Comparison of ENCODE assay signal across 23 cellular contexts in genomic region chrX:136692271-136692670, GRCh38. TPM values are rescaled to one million over a fixed set of nuclear protein-coding genes. Genes with fewer than 3 reads are reported as not detected.
DNase-seq lines count a peak whose midpoint lies in the region; ATAC-seq and TF ChIP-seq lines count a peak whose summit lies in the region.
"Had no signal": no experiment of that assay in that cellular context is flagged by ENCODE, and none has a peak within 500 bp of the region (broad histone marks: within the 10 kb centered on the region; RNA-seq: fewer than 3 reads in every experiment).

No MANE protein-coding gene starts in this region.

- H3K36me3 Mint-ChIP-seq in activated T-cell treated with anti-CD3 and anti-CD28 coated beads, Interleukin-2, amount 50 U/mL, for 72 hours (ENCODE audit: insufficient read depth in 2 of 2): peaks cover 8 to 16% of the 10 kb centered on the region in 2 donors
- H3K36me3 Mint-ChIP-seq in activated CD4-positive, alpha-beta memory T cell treated with anti-CD3 and anti-CD28 coated beads, Interleukin-2, amount 10 ng/mL, durations not matched to agents 7 days and 5 days (ENCODE audit: low read depth): peaks cover 45% of the 10 kb centered on the region

- H3K4me2 ChIP-seq in mesenchymal stem cell (ENCODE audit: low read length, poor library complexity, severe bottlenecking): no peak overlapping the region
- H3K4me2 ChIP-seq: BLaER1, GM23338, SK-N-SH had no signal

- no peak for TF ChIP-seq CTCF in fibroblast of pulmonary artery (IDR thresholded peaks at IDR 0.05; ENCODE audit: low read length, missing control alignments)

- H3K4me1 ChIP-seq in mesenchymal stem cell (ENCODE audit: control insufficient read depth, insufficient read depth, low read depth, low read length): peaks cover 2% of the 10 kb centered on the region
- H3K4me1 ChIP-seq: Caco-2, Peyer's patch had no signal

- H3K4ac ChIP-seq in mesenchymal stem cell (ENCODE audit: low read depth in 1 of 2, low read length in 2 of 2): no peak overlapping the region

- ATAC-seq in activated T-cell treated with anti-CD3 and anti-CD28 coated beads, Interleukin-2, amount 50 U/mL, for 72 hours (replicated peaks in 1 of 2): no peak
- no peak for ATAC-seq in GM18511 (IDR thresholded peaks at IDR 0.05; ENCODE audit: unreplicated experiment)
- ATAC-seq in HG03108 (IDR thresholded peaks at IDR 0.05; ENCODE audit: unreplicated experiment): no peak
- ATAC-seq: GM12878, GM23338 had no signal

- no peaks in the 10 kb centered on the region for H3K79me1 ChIP-seq in mesenchymal stem cell (replicated peaks; ENCODE audit: low read length, poor library complexity, severe bottlenecking)

- no peak overlapping the region for H2BK15ac ChIP-seq in mesenchymal stem cell (ENCODE audit: low read depth, poor library complexity, severe bottlenecking)

- POLR2A ChIA-PET in activated CD4-positive, alpha-beta memory T cell treated with anti-CD3 and anti-CD28 coated beads, Interleukin-2, amount 10 ng/mL, durations not matched to agents 7 days and 5 days (lab: Charles Lee): no interaction called here

- no peak overlapping the region for H3K27ac ChIP-seq in mesenchymal stem cell (ENCODE audit: low read length, poor library complexity, severe bottlenecking)
- H3K27ac ChIP-seq: BLaER1 had no signal

- no peaks in the 10 kb centered on the region for H3K36me3 ChIP-seq in mesenchymal stem cell (ENCODE audit: control insufficient read depth in 1 of 2, insufficient read depth in 2 of 2, low read depth in 1 of 2, low read length in 2 of 2)
- H3K36me3 ChIP-seq: BLaER1, MG63, Peyer's patch had no signal

- no peak overlapping the region for H4K91ac ChIP-seq in mesenchymal stem cell (ENCODE audit: low read length)

- H4K8ac ChIP-seq in mesenchymal stem cell (ENCODE audit: low read length): no peak overlapping the region

- peak overlapping the region; percentile 78 for H3K27ac Mint-ChIP-seq in activated T-cell treated with anti-CD3 and anti-CD28 coated beads, Interleukin-2, amount 50 U/mL, for 72 hours
- peak overlapping the region; percentile 87 for H3K27ac Mint-ChIP-seq in activated CD4-positive, alpha-beta memory T cell treated with anti-CD3 and anti-CD28 coated beads, Interleukin-2, amount 10 ng/mL, durations not matched to agents 7 days and 5 days
- H3K27ac Mint-ChIP-seq: GM23338 had no signal

- no peak overlapping the region for H3K23ac ChIP-seq in mesenchymal stem cell (ENCODE audit: low read length in 2 of 2)

- H2BK12ac ChIP-seq in mesenchymal stem cell (ENCODE audit: low read length in 2 of 2): no peak overlapping the region

- no peak overlapping the region for H2BK120ac ChIP-seq in mesenchymal stem cell (ENCODE audit: low read depth, low read length)

- no peak overlapping the region for H3K4me3 Mint-ChIP-seq in activated T-cell treated with anti-CD3 and anti-CD28 coated beads, Interleukin-2, amount 50 U/mL, for 72 hours
- H3K4me3 Mint-ChIP-seq in activated CD4-positive, alpha-beta memory T cell treated with anti-CD3 and anti-CD28 coated beads, Interleukin-2, amount 10 ng/mL, durations not matched to agents 7 days and 5 days: no peak overlapping the region
- H3K4me3 Mint-ChIP-seq: GM23338 had no signal

- H3K27me3 ChIP-seq in mesenchymal stem cell (ENCODE audit: control insufficient read depth in 1 of 2, insufficient read depth in 1 of 2, low read length in 2 of 2): peaks cover 0 to 3% of the 10 kb centered on the region in 2 experiments
- H3K27me3 ChIP-seq: MG63, Peyer's patch had no signal

- no peak overlapping the region for H2BK5ac ChIP-seq in mesenchymal stem cell (ENCODE audit: low read depth, low read length, poor library complexity, severe bottlenecking)

- H3K14ac ChIP-seq in mesenchymal stem cell (ENCODE audit: low read length in 2 of 2): no peak overlapping the region

- no peak overlapping the region for H2AFZ ChIP-seq in mesenchymal stem cell (ENCODE audit: low read depth, low read length)
- H2AFZ ChIP-seq: GM23338 had no signal

- WGBS in mesenchymal stem cell: 94% methylated on average over 3 of the region's 4 CpGs

- H2AK5ac ChIP-seq in mesenchymal stem cell (ENCODE audit: low read length, severe bottlenecking): no peak overlapping the region

- H3K9ac ChIP-seq in mesenchymal stem cell (ENCODE audit: low read length): no peak overlapping the region
- H3K9ac ChIP-seq: BLaER1, SK-N-SH had no signal

- H3K4me3 ChIP-seq in fibroblast of pulmonary artery (replicated peaks; ENCODE audit: low read depth, low read length) (no peak overlapping the region), mesenchymal stem cell (ENCODE audit: insufficient read depth in 1 of 2, low read depth in 1 of 2, low read length in 2 of 2) (no peak overlapping the region)
- H3K4me3 ChIP-seq: BLaER1, GM12878, GM23338, MG63, Peyer's patch had no signal

- H3K18ac ChIP-seq in mesenchymal stem cell (ENCODE audit: low read depth in 1 of 2, low read length in 2 of 2): no peak overlapping the region

- CTCF ChIA-PET in activated CD4-positive, alpha-beta memory T cell treated with anti-CD3 and anti-CD28 coated beads, Interleukin-2, amount 10 ng/mL, durations not matched to agents 7 days and 5 days (lab: Charles Lee): no interaction called here

- peaks cover 12% of the 10 kb centered on the region for H3K27me3 Mint-ChIP-seq in activated T-cell treated with anti-CD3 and anti-CD28 coated beads, Interleukin-2, amount 50 U/mL, for 72 hours (ENCODE audit: low read depth)
- no peaks in the 10 kb centered on the region for H3K27me3 Mint-ChIP-seq in activated CD4-positive, alpha-beta memory T cell treated with anti-CD3 and anti-CD28 coated beads, Interleukin-2, amount 10 ng/mL, durations not matched to agents 7 days and 5 days

- H3K9me3 Mint-ChIP-seq in activated T-cell treated with anti-CD3 and anti-CD28 coated beads, Interleukin-2, amount 50 U/mL, for 72 hours: no peaks in the 10 kb centered on the region
- H3K9me3 Mint-ChIP-seq in activated CD4-positive, alpha-beta memory T cell treated with anti-CD3 and anti-CD28 coated beads, Interleukin-2, amount 10 ng/mL, durations not matched to agents 7 days and 5 days: no peaks in the 10 kb centered on the region
- H3K9me3 Mint-ChIP-seq: GM23338 had no signal

- no peak for DNase-seq in activated T-cell treated with anti-CD3 and anti-CD28 coated beads, Interleukin-2, amount 50 U/mL, for 72 hours
- DNase-seq in activated T-cell treated with anti-CD3 and anti-CD28 coated beads for 4 hours (no peak), fibroblast of pulmonary artery (ENCODE audit: low read depth) (peak; percentile 9), DMS153 treated with DMSO at 0.1 percent for 48 hours (lab: John Stamatoyannopoulos, UW; ENCODE audit: unreplicated experiment) (no peak), mesenchymal stem cell (no peak)
- DNase-seq in activated CD4-positive, alpha-beta memory T cell treated with anti-CD3 and anti-CD28 coated beads, Interleukin-2, amount 10 ng/mL, durations not matched to agents 7 days and 5 days: no peak
- DNase-seq: 8988T, Caco-2, DMS53, KG1, MG63, NCI-H1105 treated with DMSO at 0.1 percent for 48 hours, NCI-H187, NCI-H446 treated with DMSO at 0.1 percent for 48 hours, NCI-H774, Peyer's patch, Right ventricle myocardium superior, SK-N-SH had no signal

- no peaks in the 10 kb centered on the region for H3K9me3 ChIP-seq in mesenchymal stem cell (ENCODE audit: control insufficient read depth, low read length)
- H3K9me3 ChIP-seq: BLaER1, Caco-2, MG63, Peyer's patch, SK-N-SH had no signal

- H3K4me1 Mint-ChIP-seq in activated T-cell treated with anti-CD3 and anti-CD28 coated beads, Interleukin-2, amount 50 U/mL, for 72 hours (ENCODE audit: low read depth): peaks cover 88% of the 10 kb centered on the region
- H3K4me1 Mint-ChIP-seq in activated CD4-positive, alpha-beta memory T cell treated with anti-CD3 and anti-CD28 coated beads, Interleukin-2, amount 10 ng/mL, durations not matched to agents 7 days and 5 days: peaks cover 89% of the 10 kb centered on the region

RNA-seq across cellular contexts. Expression of gene CD40LG, which starts 44.3 kb away (rescaled TPM):
- total RNA-seq in activated T-cell treated with anti-CD3 and anti-CD28 coated beads, Interleukin-2, amount 50 U/mL, for 72 hours: 10 to 100 TPM; 26.5 to 36.1 TPM
- 100 to 1,000 TPM; 139 TPM for total RNA-seq in activated CD4-positive, alpha-beta memory T cell treated with anti-CD3 and anti-CD28 coated beads, Interleukin-2, amount 10 ng/mL, durations not matched to agents 7 days and 5 days
- polyA plus RNA-seq in mesenchymal stem cell (2013, experiment 1 of 2): not detected
- not detected for polyA plus RNA-seq in mesenchymal stem cell (2013, experiment 2 of 2)
- total RNA-seq: Caco-2, GM23338, Right ventricle myocardium superior had no signal
- polyA plus RNA-seq: GM23338, SK-N-SH had no signal
